8 cellular contexts compared by ENCODE assay signal in genomic region chr3:88203537-88204143, GRCh38. TPM values are rescaled to one million over a fixed set of nuclear protein-coding genes. Genes with fewer than 3 reads are reported as not detected.
DNase-seq lines count a peak whose midpoint lies in the region; ATAC-seq lines count a peak whose summit lies in the region.

No MANE protein-coding gene starts in this region.

- no peaks in the 10 kb centered on the region for H3K9me3 Mint-ChIP-seq in stimulated activated effector memory CD8-positive, alpha-beta T cell treated with anti-CD3 and anti-CD28 coated beads, Interleukin-12 subunit alpha, Interleukin-12 subunit beta, amount 100 ng/mL, for 72 hours

- H3K4me3 Mint-ChIP-seq in stimulated activated effector memory CD8-positive, alpha-beta T cell treated with anti-CD3 and anti-CD28 coated beads, Interleukin-12 subunit alpha, Interleukin-12 subunit beta, amount 100 ng/mL, for 72 hours = no peak overlapping the region

- H3K36me3 Mint-ChIP-seq in stimulated activated effector memory CD8-positive, alpha-beta T cell treated with anti-CD3 and anti-CD28 coated beads, Interleukin-12 subunit alpha, Interleukin-12 subunit beta, amount 100 ng/mL, for 72 hours = no peaks in the 10 kb centered on the region

- peak; percentile 90 for DNase-seq in Ammon's horn (ENCODE audit: low spot score)
- peak; percentile 25 for DNase-seq in NCI-H2107 (lab: John Stamatoyannopoulos, UW)
- DNase-seq in activated CD4-positive, CD25-positive, alpha-beta regulatory T cell treated with anti-CD3 and anti-CD28 coated beads, Interleukin-2, amount 50 U/mL, for 72 hours = peak; percentile 48
- DNase-seq in dermis blood vessel endothelial cell = peak; percentile 73
- DNase-seq in lung microvascular endothelial cell (ENCODE audit: low read depth in 2 of 2) = peak; percentile 63 to 71
- peak; percentile 24 to 69 for DNase-seq in stimulated activated effector memory CD8-positive, alpha-beta T cell treated with anti-CD3 and anti-CD28 coated beads, Interleukin-12 subunit alpha, Interleukin-12 subunit beta, amount 100 ng/mL, for 72 hours (ENCODE audit: low spot score in 2 of 2)

- H3K27ac Mint-ChIP-seq in stimulated activated effector memory CD8-positive, alpha-beta T cell treated with anti-CD3 and anti-CD28 coated beads, Interleukin-12 subunit alpha, Interleukin-12 subunit beta, amount 100 ng/mL, for 72 hours = no peak overlapping the region

- peaks cover 6% of the 10 kb centered on the region for H3K4me1 Mint-ChIP-seq in stimulated activated effector memory CD8-positive, alpha-beta T cell treated with anti-CD3 and anti-CD28 coated beads, Interleukin-12 subunit alpha, Interleukin-12 subunit beta, amount 100 ng/mL, for 72 hours

- peak; percentile 96 for ATAC-seq in GM18861 (IDR thresholded peaks at IDR 0.05; ENCODE audit: unreplicated experiment)
- ATAC-seq in HG03025 (IDR thresholded peaks at IDR 0.05; ENCODE audit: low FRiP score, unreplicated experiment) = peak; percentile 93
- peak; percentile 67 for ATAC-seq in stimulated activated effector memory CD8-positive, alpha-beta T cell treated with anti-CD3 and anti-CD28 coated beads, Interleukin-12 subunit alpha, Interleukin-12 subunit beta, amount 100 ng/mL, for 72 hours

RNA-seq across cellular contexts. Expression of gene C3orf38, which starts 53.9 kb away (rescaled TPM):
- 22.6 and 25.0 TPM in 2 replicates for total RNA-seq in dermis blood vessel endothelial cell
- 13.5 and 16.9 TPM in 2 replicates for total RNA-seq in lung microvascular endothelial cell

Comparison
In these comparisons a context has a peak if more than half of its experiments do, and no peak if none do; other contexts are left out.
1. Peak in every context shown above with its lines: DNase-seq and ATAC-seq.
2. DNase-seq: peak in every context shown above with its lines; median percentile 90 in Ammon's horn; 73 in dermis blood vessel endothelial cell; 67 in lung microvascular endothelial cell; 48 in activated CD4-positive, CD25-positive, alpha-beta regulatory T cell treated with anti-CD3 and anti-CD28 coated beads, Interleukin-2, amount 50 U/mL, for 72 hours; 46 in stimulated activated effector memory CD8-positive, alpha-beta T cell treated with anti-CD3 and anti-CD28 coated beads, Interleukin-12 subunit alpha, Interleukin-12 subunit beta, amount 100 ng/mL, for 72 hours; 25 in NCI-H2107.